1 cellular context compared by ENCODE assay signal in genomic region chr11:106917973-106918372, GRCh38.
TF ChIP-seq lines count a peak whose summit lies in the region.

No MANE protein-coding gene starts in this region.

TF ChIP-seq in SK-N-SH treated with all-trans-retinoic acid at 6 μM for 48 hours, 23 proteins besides CTCF, POLR2A, EP300 and RAD21 (continued from another document):
- TF ChIP-seq, protein P1, sequence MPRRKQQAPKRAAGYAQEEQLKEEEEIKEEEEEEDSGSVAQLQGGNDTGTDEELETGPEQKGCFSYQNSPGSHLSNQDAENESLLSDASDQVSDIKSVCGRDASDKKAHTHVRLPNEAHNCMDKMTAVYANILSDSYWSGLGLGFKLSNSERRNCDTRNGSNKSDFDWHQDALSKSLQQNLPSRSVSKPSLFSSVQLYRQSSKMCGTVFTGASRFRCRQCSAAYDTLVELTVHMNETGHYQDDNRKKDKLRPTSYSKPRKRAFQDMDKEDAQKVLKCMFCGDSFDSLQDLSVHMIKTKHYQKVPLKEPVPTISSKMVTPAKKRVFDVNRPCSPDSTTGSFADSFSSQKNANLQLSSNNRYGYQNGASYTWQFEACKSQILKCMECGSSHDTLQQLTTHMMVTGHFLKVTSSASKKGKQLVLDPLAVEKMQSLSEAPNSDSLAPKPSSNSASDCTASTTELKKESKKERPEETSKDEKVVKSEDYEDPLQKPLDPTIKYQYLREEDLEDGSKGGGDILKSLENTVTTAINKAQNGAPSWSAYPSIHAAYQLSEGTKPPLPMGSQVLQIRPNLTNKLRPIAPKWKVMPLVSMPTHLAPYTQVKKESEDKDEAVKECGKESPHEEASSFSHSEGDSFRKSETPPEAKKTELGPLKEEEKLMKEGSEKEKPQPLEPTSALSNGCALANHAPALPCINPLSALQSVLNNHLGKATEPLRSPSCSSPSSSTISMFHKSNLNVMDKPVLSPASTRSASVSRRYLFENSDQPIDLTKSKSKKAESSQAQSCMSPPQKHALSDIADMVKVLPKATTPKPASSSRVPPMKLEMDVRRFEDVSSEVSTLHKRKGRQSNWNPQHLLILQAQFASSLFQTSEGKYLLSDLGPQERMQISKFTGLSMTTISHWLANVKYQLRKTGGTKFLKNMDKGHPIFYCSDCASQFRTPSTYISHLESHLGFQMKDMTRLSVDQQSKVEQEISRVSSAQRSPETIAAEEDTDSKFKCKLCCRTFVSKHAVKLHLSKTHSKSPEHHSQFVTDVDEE (CRISPR knock-in tag; IDR thresholded peaks at IDR 0.05) = no peak
- TF ChIP-seq PATZ1 (CRISPR knock-in tag; IDR thresholded peaks at IDR 0.05; ENCODE audit: borderline replicate concordance) = no peak
- TF ChIP-seq, protein P2, sequence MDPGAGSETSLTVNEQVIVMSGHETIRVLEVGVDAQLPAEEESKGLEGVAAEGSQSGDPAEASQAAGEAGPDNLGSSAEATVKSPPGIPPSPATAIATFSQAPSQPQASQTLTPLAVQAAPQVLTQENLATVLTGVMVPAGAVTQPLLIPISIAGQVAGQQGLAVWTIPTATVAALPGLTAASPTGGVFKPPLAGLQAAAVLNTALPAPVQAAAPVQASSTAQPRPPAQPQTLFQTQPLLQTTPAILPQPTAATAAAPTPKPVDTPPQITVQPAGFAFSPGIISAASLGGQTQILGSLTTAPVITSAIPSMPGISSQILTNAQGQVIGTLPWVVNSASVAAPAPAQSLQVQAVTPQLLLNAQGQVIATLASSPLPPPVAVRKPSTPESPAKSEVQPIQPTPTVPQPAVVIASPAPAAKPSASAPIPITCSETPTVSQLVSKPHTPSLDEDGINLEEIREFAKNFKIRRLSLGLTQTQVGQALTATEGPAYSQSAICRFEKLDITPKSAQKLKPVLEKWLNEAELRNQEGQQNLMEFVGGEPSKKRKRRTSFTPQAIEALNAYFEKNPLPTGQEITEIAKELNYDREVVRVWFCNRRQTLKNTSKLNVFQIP (CRISPR knock-in tag; IDR thresholded peaks at IDR 0.05; ENCODE audit: borderline replicate concordance, low read depth) = no peak
TF ChIP-seq in SK-N-SH treated with all-trans-retinoic acid at 6 μM for 48 hours: peak in this region for 0.
